In genomic region chrX:39261446-39262147, GRCh38 we compare ENCODE assay signal across 8 cellular contexts.
DNase-seq lines count a peak whose midpoint lies in the region; ATAC-seq, FAIRE-seq and TF ChIP-seq lines count a peak whose summit lies in the region.

No MANE protein-coding gene starts in this region.

- DNase-seq in heart right ventricle (peak in 1 of 2 donors; percentile 13), Right ventricle myocardium inferior (ENCODE audit: missing footprints) (no peak), pancreas (no peak), PC-9 (no peak)

- intact Hi-C loops in heart right ventricle (cut with DNase I) (loop anchor here in 2 of 10 donors (10.0 kb wide), 1 partner anchor 183 kb away; no protein-coding TSS in a partner anchor), Right ventricle myocardium inferior (cut with DNase I) (loop anchor here (10.0 kb wide), 1 partner anchor 543 kb away; no protein-coding TSS in a partner anchor), pancreas (cut with DNase I) (no loop called here), PC-9 (cut with micrococcal nuclease; ENCODE audit: unreplicated experiment) (no loop called here)

- H3K4me1 ChIP-seq in heart right ventricle: no peaks in the 10 kb centered on the region
- H3K4me1 ChIP-seq in pancreas: no peaks in the 10 kb centered on the region
- H3K4me1 ChIP-seq in PC-9 (replicated peaks; ENCODE audit: insufficient read depth): no peaks in the 10 kb centered on the region

- no peaks in the 10 kb centered on the region for H3K79me2 ChIP-seq in PC-9 (ENCODE audit: low read depth)

- peak in 1 of 8 donors; percentile 45 for ATAC-seq in heart right ventricle
- ATAC-seq in Right ventricle myocardium inferior: no peak
- peak; percentile 74 for ATAC-seq in SK-N-SH treated with all-trans-retinoic acid at 6 μM for 48 hours
- ATAC-seq in esophagus mucosa: peak; percentile 62
- peak in 2 of 4 donors; percentile 59 to 68 for ATAC-seq in pancreas
- no peak for ATAC-seq in HG03520 (IDR thresholded peaks at IDR 0.05; ENCODE audit: unreplicated experiment)

- no peak overlapping the region for H2AFZ ChIP-seq in PC-9

- FAIRE-seq in pancreas (lab: Jason Lieb, UNC): peak; percentile 74

- 80 to 100% methylated on average over 1 of the region's 1 CpG for WGBS in heart right ventricle, 2 donors
- WGBS in pancreas, 2 donors: 50 to 61% methylated on average over 1 of the region's 1 CpG

- POLR2A ChIA-PET in PC-9 (lab: Charles Lee; ENCODE audit: unreplicated experiment): no interaction called here

- H3K9me3 ChIP-seq in heart right ventricle (peaks cover 0 to 8% (median 0%) of the 10 kb centered on the region in 11 donors), pancreas (no peaks in the 10 kb centered on the region), PC-9 (ENCODE audit: insufficient read depth, low read depth) (no peaks in the 10 kb centered on the region)

- H3K9me2 ChIP-seq in PC-9 (ENCODE audit: insufficient read depth): no peaks in the 10 kb centered on the region

- no TSS peak for BruUV-seq in PC-9 (replicated peaks; lab: Mats Ljungman, UMichigan)

- H3K27me3 ChIP-seq in heart right ventricle (peaks cover 0 to 7% (median 0%) of the 10 kb centered on the region in 7 donors), pancreas (peaks cover 0 to 7% (median 0%) of the 10 kb centered on the region in 4 donors), PC-9 (ENCODE audit: insufficient read depth, low read depth) (no peaks in the 10 kb centered on the region)

- H3K4me3 ChIP-seq in heart right ventricle: no peak overlapping the region
- no peak overlapping the region for H3K4me3 ChIP-seq in pancreas
- no peak overlapping the region for H3K4me3 ChIP-seq in PC-9

- H3K4me2 ChIP-seq in PC-9: no peak overlapping the region

- no peak overlapping the region for H3K27ac ChIP-seq in heart right ventricle
- H3K27ac ChIP-seq in pancreas: no peak overlapping the region
- no peak overlapping the region for H3K27ac ChIP-seq in PC-9

- H3F3A ChIP-seq in PC-9 (ENCODE audit: insufficient read depth, low read depth): no peaks in the 10 kb centered on the region

- TF ChIP-seq CTCF in heart right ventricle (IDR thresholded peaks at IDR 0.05) (peak; percentile 19 to 69 (median 56)), LNCAP (IDR thresholded peaks at IDR 0.05) (peak; percentile 66), pancreas (IDR thresholded peaks at IDR 0.05) (peak in 2 of 4 donors; percentile 23 to 47), PC-9 (conservative IDR thresholded peaks at IDR 0.05) (no peak)

- H3K36me3 ChIP-seq in heart right ventricle: no peaks in the 10 kb centered on the region
- H3K36me3 ChIP-seq in pancreas: no peaks in the 10 kb centered on the region
- H3K36me3 ChIP-seq in PC-9 (ENCODE audit: low read depth): no peaks in the 10 kb centered on the region

- no peaks in the 10 kb centered on the region for H4K20me1 ChIP-seq in PC-9 (ENCODE audit: insufficient read depth)

- CTCF ChIA-PET in PC-9 (lab: Charles Lee): no interaction called here

TF ChIP-seq in SK-N-SH treated with all-trans-retinoic acid at 6 μM for 48 hours, 23 proteins besides CTCF, POLR2A, EP300 and RAD21:
- TF ChIP-seq ZFP30 (CRISPR knock-in tag; IDR thresholded peaks at IDR 0.05): no peak
- no peak for TF ChIP-seq ZNF565 (CRISPR knock-in tag; conservative IDR thresholded peaks at IDR 0.05; ENCODE audit: low read depth)
- TF ChIP-seq ISL1 (CRISPR knock-in tag; IDR thresholded peaks at IDR 0.05): no peak
- TF ChIP-seq, protein P1, sequence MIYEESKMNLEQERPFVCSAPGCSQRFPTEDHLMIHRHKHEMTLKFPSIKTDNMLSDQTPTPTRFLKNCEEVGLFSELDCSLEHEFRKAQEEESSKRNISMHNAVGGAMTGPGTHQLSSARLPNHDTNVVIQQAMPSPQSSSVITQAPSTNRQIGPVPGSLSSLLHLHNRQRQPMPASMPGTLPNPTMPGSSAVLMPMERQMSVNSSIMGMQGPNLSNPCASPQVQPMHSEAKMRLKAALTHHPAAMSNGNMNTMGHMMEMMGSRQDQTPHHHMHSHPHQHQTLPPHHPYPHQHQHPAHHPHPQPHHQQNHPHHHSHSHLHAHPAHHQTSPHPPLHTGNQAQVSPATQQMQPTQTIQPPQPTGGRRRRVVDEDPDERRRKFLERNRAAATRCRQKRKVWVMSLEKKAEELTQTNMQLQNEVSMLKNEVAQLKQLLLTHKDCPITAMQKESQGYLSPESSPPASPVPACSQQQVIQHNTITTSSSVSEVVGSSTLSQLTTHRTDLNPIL (CRISPR knock-in tag; IDR thresholded peaks at IDR 0.05; ENCODE audit: low read depth): no peak
- no peak for TF ChIP-seq ZNF70 (CRISPR knock-in tag; IDR thresholded peaks at IDR 0.05)
- TF ChIP-seq, protein P2, sequence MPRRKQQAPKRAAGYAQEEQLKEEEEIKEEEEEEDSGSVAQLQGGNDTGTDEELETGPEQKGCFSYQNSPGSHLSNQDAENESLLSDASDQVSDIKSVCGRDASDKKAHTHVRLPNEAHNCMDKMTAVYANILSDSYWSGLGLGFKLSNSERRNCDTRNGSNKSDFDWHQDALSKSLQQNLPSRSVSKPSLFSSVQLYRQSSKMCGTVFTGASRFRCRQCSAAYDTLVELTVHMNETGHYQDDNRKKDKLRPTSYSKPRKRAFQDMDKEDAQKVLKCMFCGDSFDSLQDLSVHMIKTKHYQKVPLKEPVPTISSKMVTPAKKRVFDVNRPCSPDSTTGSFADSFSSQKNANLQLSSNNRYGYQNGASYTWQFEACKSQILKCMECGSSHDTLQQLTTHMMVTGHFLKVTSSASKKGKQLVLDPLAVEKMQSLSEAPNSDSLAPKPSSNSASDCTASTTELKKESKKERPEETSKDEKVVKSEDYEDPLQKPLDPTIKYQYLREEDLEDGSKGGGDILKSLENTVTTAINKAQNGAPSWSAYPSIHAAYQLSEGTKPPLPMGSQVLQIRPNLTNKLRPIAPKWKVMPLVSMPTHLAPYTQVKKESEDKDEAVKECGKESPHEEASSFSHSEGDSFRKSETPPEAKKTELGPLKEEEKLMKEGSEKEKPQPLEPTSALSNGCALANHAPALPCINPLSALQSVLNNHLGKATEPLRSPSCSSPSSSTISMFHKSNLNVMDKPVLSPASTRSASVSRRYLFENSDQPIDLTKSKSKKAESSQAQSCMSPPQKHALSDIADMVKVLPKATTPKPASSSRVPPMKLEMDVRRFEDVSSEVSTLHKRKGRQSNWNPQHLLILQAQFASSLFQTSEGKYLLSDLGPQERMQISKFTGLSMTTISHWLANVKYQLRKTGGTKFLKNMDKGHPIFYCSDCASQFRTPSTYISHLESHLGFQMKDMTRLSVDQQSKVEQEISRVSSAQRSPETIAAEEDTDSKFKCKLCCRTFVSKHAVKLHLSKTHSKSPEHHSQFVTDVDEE (CRISPR knock-in tag; IDR thresholded peaks at IDR 0.05): no peak
- no peak for TF ChIP-seq PPARA (CRISPR knock-in tag; IDR thresholded peaks at IDR 0.05; ENCODE audit: borderline replicate concordance)
- no peak for TF ChIP-seq ZC3H10 (CRISPR knock-in tag; IDR thresholded peaks at IDR 0.05)
- TF ChIP-seq ESRRG (CRISPR knock-in tag; IDR thresholded peaks at IDR 0.05): no peak
- TF ChIP-seq TCF4 (CRISPR knock-in tag; IDR thresholded peaks at IDR 0.05; ENCODE audit: borderline replicate concordance): no peak
- TF ChIP-seq PATZ1 (CRISPR knock-in tag; IDR thresholded peaks at IDR 0.05; ENCODE audit: borderline replicate concordance): no peak

Comparison
In these comparisons a context has a peak if more than half of its experiments do, and no peak if none do; other contexts are left out.
1. ATAC-seq: peak in SK-N-SH treated with all-trans-retinoic acid at 6 μM for 48 hours (single experiment) and esophagus mucosa (single experiment); none in Right ventricle myocardium inferior (single experiment) and HG03520 (single experiment).